In genomic region chr20:32575227-32575581, GRCh38 we compare ENCODE assay signal across 2 cellular contexts.
TF ChIP-seq lines count a peak whose summit lies in the region.

No MANE protein-coding gene starts in this region.

TF ChIP-seq in SK-N-SH, 30 proteins besides CTCF, POLR2A, EP300 and RAD21 (continued from another document):
- TF ChIP-seq, protein P1, sequence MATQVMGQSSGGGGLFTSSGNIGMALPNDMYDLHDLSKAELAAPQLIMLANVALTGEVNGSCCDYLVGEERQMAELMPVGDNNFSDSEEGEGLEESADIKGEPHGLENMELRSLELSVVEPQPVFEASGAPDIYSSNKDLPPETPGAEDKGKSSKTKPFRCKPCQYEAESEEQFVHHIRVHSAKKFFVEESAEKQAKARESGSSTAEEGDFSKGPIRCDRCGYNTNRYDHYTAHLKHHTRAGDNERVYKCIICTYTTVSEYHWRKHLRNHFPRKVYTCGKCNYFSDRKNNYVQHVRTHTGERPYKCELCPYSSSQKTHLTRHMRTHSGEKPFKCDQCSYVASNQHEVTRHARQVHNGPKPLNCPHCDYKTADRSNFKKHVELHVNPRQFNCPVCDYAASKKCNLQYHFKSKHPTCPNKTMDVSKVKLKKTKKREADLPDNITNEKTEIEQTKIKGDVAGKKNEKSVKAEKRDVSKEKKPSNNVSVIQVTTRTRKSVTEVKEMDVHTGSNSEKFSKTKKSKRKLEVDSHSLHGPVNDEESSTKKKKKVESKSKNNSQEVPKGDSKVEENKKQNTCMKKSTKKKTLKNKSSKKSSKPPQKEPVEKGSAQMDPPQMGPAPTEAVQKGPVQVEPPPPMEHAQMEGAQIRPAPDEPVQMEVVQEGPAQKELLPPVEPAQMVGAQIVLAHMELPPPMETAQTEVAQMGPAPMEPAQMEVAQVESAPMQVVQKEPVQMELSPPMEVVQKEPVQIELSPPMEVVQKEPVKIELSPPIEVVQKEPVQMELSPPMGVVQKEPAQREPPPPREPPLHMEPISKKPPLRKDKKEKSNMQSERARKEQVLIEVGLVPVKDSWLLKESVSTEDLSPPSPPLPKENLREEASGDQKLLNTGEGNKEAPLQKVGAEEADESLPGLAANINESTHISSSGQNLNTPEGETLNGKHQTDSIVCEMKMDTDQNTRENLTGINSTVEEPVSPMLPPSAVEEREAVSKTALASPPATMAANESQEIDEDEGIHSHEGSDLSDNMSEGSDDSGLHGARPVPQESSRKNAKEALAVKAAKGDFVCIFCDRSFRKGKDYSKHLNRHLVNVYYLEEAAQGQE (IDR thresholded peaks at IDR 0.05; ENCODE audit: low read depth, low read length): no peak
- TF ChIP-seq TAF1 (IDR thresholded peaks at IDR 0.05; ENCODE audit: borderline replicate concordance, low read depth, low read length): no peak
TF ChIP-seq in SK-N-SH: peak in this region for 0.

TF ChIP-seq in SK-N-SH treated with all-trans-retinoic acid at 6 μM for 48 hours, 23 proteins besides CTCF, POLR2A, EP300 and RAD21 (continued from another document):
- TF ChIP-seq CSRNP3 (CRISPR knock-in tag; IDR thresholded peaks at IDR 0.05): no peak
